ENCODE assay signal across 1 cellular context in genomic region chr16:89426736-89427525, GRCh38.
TF ChIP-seq lines count a peak whose summit lies in the region.

No MANE protein-coding gene starts in this region.

TF ChIP-seq in SK-N-SH treated with all-trans-retinoic acid at 6 μM for 48 hours, 23 proteins besides CTCF, POLR2A, EP300 and RAD21 (continued from another document):
- TF ChIP-seq ZC3H10 (CRISPR knock-in tag; IDR thresholded peaks at IDR 0.05) (no peak), ISL1 (CRISPR knock-in tag; IDR thresholded peaks at IDR 0.05) (no peak), PATZ1 (CRISPR knock-in tag; IDR thresholded peaks at IDR 0.05; ENCODE audit: borderline replicate concordance) (no peak), ZNF8 (CRISPR knock-in tag; IDR thresholded peaks at IDR 0.05) (no peak), GLIS3 (CRISPR knock-in tag; IDR thresholded peaks at IDR 0.05) (no peak), TCF4 (CRISPR knock-in tag; IDR thresholded peaks at IDR 0.05; ENCODE audit: borderline replicate concordance) (no peak), ZFP3 (CRISPR knock-in tag; IDR thresholded peaks at IDR 0.05) (no peak), CSDC2 (CRISPR knock-in tag; IDR thresholded peaks at IDR 0.05) (no peak)
- TF ChIP-seq, protein P1, sequence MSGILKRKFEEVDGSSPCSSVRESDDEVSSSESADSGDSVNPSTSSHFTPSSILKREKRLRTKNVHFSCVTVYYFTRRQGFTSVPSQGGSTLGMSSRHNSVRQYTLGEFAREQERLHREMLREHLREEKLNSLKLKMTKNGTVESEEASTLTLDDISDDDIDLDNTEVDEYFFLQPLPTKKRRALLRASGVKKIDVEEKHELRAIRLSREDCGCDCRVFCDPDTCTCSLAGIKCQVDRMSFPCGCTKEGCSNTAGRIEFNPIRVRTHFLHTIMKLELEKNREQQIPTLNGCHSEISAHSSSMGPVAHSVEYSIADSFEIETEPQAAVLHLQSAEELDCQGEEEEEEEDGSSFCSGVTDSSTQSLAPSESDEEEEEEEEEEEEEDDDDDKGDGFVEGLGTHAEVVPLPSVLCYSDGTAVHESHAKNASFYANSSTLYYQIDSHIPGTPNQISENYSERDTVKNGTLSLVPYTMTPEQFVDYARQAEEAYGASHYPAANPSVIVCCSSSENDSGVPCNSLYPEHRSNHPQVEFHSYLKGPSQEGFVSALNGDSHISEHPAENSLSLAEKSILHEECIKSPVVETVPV (CRISPR knock-in tag; IDR thresholded peaks at IDR 0.05): no peak
